ENCODE assay signal across 11 cellular contexts in genomic region chr7:43302211-43302711, GRCh38.
DNase-seq lines count a peak whose midpoint lies in the region; ATAC-seq, FAIRE-seq and TF ChIP-seq lines count a peak whose summit lies in the region.
"Had no signal": no experiment of that assay in that cellular context is flagged by ENCODE, and none has a peak within 500 bp of the region (broad histone marks: within the 10 kb centered on the region; RNA-seq: fewer than 3 reads in every experiment).

No MANE protein-coding gene starts in this region.

- ATAC-seq in HCT116 (peak; percentile 61), GM21786 (IDR thresholded peaks at IDR 0.05; ENCODE audit: unreplicated experiment) (no peak), GM19324 (IDR thresholded peaks at IDR 0.05; ENCODE audit: low FRiP score, unreplicated experiment) (no peak), Right ventricle myocardium inferior (no peak)

- peaks cover 0 to 25% of the 10 kb centered on the region in 2 experiments; a peak in 2 of 4 replicates for H3K4me1 ChIP-seq in HCT116 (ENCODE audit: control insufficient read depth in 1 of 2, insufficient read depth in 2 of 2, low read length in 2 of 2)
- peaks cover 5% of the 10 kb centered on the region for H3K4me1 ChIP-seq in keratinocyte (ENCODE audit: control insufficient read depth, extremely low read depth, insufficient read depth, low read length)

- dilution Hi-C loops in keratinocyte (cut with MboI; ENCODE audit: extremely low pct_ligation_motif_present, low sequenced_read_pairs): no loop called here

- no peaks in the 10 kb centered on the region for H4K20me1 ChIP-seq in HCT116 (ENCODE audit: insufficient read depth)
- H4K20me1 ChIP-seq in keratinocyte (ENCODE audit: control insufficient read depth, extremely low read depth, insufficient read depth, low read length): no peaks in the 10 kb centered on the region

- H3K4me3 ChIP-seq in HCT116 (replicated peaks in 1 of 2; ENCODE audit: low read depth in 1 of 2, low read length in 2 of 2): no peak overlapping the region
- no peak overlapping the region for H3K4me3 ChIP-seq in keratinocyte (ENCODE audit: control insufficient read depth in 2 of 3, extremely low read depth in 1 of 3, insufficient read depth in 2 of 3, low read depth in 1 of 3, low read length in 3 of 3)

- CTCF ChIA-PET in HCT116 (lab: Charles Lee): no interaction called here

- H3K9ac ChIP-seq in HCT116 (ENCODE audit: low read length) (no peak overlapping the region), keratinocyte (ENCODE audit: control insufficient read depth, extremely low read depth, insufficient read depth, low read length) (no peak overlapping the region)

- H3K4me2 ChIP-seq in HCT116 (ENCODE audit: low read length) (peak overlapping the region; percentile 25; the same call in 1 of the 2 replicates), keratinocyte (ENCODE audit: control insufficient read depth, extremely low read depth, insufficient read depth, low read depth, low read length) (no peak overlapping the region)

- H3K9me3 ChIP-seq in HCT116 (ENCODE audit: control insufficient read depth in 1 of 2, insufficient read depth in 1 of 2, low read depth in 1 of 2, low read length in 2 of 2) (no peaks in the 10 kb centered on the region), keratinocyte (ENCODE audit: control insufficient read depth, low read depth, low read length) (no peaks in the 10 kb centered on the region)
- H3K9me3 ChIP-seq: neutrophil had no signal

- RAD21 ChIA-PET in HCT116 (lab: Charles Lee; ENCODE audit: low non-redundant PET in 1 of 2, low total read pairs in 2 of 2, uncharacterized antibody in 2 of 2, unreplicated experiment in 2 of 2): no interaction called here

- TF ChIP-seq RAD21 in HCT116 (IDR thresholded peaks at IDR 0.05; ENCODE audit: low read depth): no peak

- no peak overlapping the region for H2AFZ ChIP-seq in HCT116 (ENCODE audit: low read depth, low read length, poor library complexity, severe bottlenecking)
- H2AFZ ChIP-seq in keratinocyte (ENCODE audit: control insufficient read depth, low read length): peak overlapping the region; percentile 62

- no peaks in the 10 kb centered on the region for H3K27me3 ChIP-seq in HCT116 (ENCODE audit: insufficient read depth, low read length)
- peaks cover 10% of the 10 kb centered on the region for H3K27me3 ChIP-seq in keratinocyte (ENCODE audit: control insufficient read depth, extremely low read depth, insufficient read depth, low read length)

- H3K27me3 Mint-ChIP-seq in activated naive CD8-positive, alpha-beta T cell treated with anti-CD3 and anti-CD28 coated beads for 36 hours: peaks cover 20% of the 10 kb centered on the region

- H3K79me2 ChIP-seq in HCT116 (ENCODE audit: insufficient read depth, low read length): no peaks in the 10 kb centered on the region
- no peaks in the 10 kb centered on the region for H3K79me2 ChIP-seq in keratinocyte (ENCODE audit: control insufficient read depth, insufficient read depth, low read length)

- H3K36me3 ChIP-seq in HCT116 (ENCODE audit: control insufficient read depth in 1 of 2, insufficient read depth in 2 of 2, low read length in 2 of 2) (no peaks in the 10 kb centered on the region), keratinocyte (ENCODE audit: control insufficient read depth in 2 of 2, extremely low read depth in 1 of 2, insufficient read depth in 2 of 2, low read length in 2 of 2) (no peaks in the 10 kb centered on the region)
- H3K36me3 ChIP-seq: neutrophil had no signal

- FAIRE-seq in keratinocyte (lab: Jason Lieb, UNC): no peak
- FAIRE-seq: frontal cortex had no signal

- H3K9me3 Mint-ChIP-seq in activated naive CD8-positive, alpha-beta T cell treated with anti-CD3 and anti-CD28 coated beads for 36 hours: no peaks in the 10 kb centered on the region

- BruUV-seq in HCT116 (replicated peaks; lab: Mats Ljungman, UMichigan): no TSS peak

- TF ChIP-seq POLR2A in HCT116 (IDR thresholded peaks at IDR 0.05; ENCODE audit: borderline replicate concordance, extremely low read depth, insufficient read depth, insufficient read length): no peak

- no peaks in the 10 kb centered on the region for H3K36me3 Mint-ChIP-seq in activated naive CD8-positive, alpha-beta T cell treated with anti-CD3 and anti-CD28 coated beads for 36 hours

- H3K27ac ChIP-seq in HCT116 (ENCODE audit: low read depth, low read length): no peak overlapping the region
- no peak overlapping the region for H3K27ac ChIP-seq in keratinocyte (ENCODE audit: control insufficient read depth, insufficient read depth, low read length)
- H3K27ac ChIP-seq: neutrophil had no signal

- H3K4me1 Mint-ChIP-seq in activated naive CD8-positive, alpha-beta T cell treated with anti-CD3 and anti-CD28 coated beads for 36 hours: peaks cover 34% of the 10 kb centered on the region

- no peaks in the 10 kb centered on the region for H3K9me2 ChIP-seq in HCT116 (ENCODE audit: insufficient read depth)

- DNase-seq in AG08396 (ENCODE audit: low spot score) (peak; percentile 41), HCT116 (ENCODE audit: low read depth, low spot score) (no peak), keratinocyte (ENCODE audit: low read depth, low spot score) (peak; percentile 4), NOMO-1 treated with DMSO at 0.1 percent for 48 hours (lab: John Stamatoyannopoulos, UW; ENCODE audit: unreplicated experiment) (no peak), Right ventricle myocardium inferior (ENCODE audit: missing footprints) (no peak)
- peak; percentile 43 for DNase-seq in activated naive CD8-positive, alpha-beta T cell treated with anti-CD3 and anti-CD28 coated beads for 36 hours
- DNase-seq: GDM1 had no signal

- POLR2A ChIA-PET in HCT116 (lab: Charles Lee): no interaction called here

- peak overlapping the region; percentile 18 for H3K27ac Mint-ChIP-seq in activated naive CD8-positive, alpha-beta T cell treated with anti-CD3 and anti-CD28 coated beads for 36 hours

- no peak overlapping the region for H3K4me3 Mint-ChIP-seq in activated naive CD8-positive, alpha-beta T cell treated with anti-CD3 and anti-CD28 coated beads for 36 hours

- intact Hi-C loops in HCT116 (cut with micrococcal nuclease): no loop called here
- intact Hi-C loops in Right ventricle myocardium inferior (cut with DNase I): no loop called here

- TF ChIP-seq CTCF in HCT116 (IDR thresholded peaks at IDR 0.05 in 2 of 3, conservative IDR thresholded peaks at IDR 0.05 in 1 of 3; ENCODE audit: borderline replicate concordance in 1 of 3, insufficient read depth in 1 of 3, low read depth in 2 of 3, low read length in 2 of 3): no peak
- TF ChIP-seq CTCF in keratinocyte (optimal IDR thresholded peaks at IDR 0.05 in 1 of 3, IDR thresholded peaks at IDR 0.05 in 1 of 3, conservative IDR thresholded peaks at IDR 0.05 in 1 of 3; ENCODE audit: extremely low read depth in 1 of 3, insufficient read depth in 2 of 3, low read length in 3 of 3): no peak

- no peaks in the 10 kb centered on the region for H3K9me1 ChIP-seq in keratinocyte (ENCODE audit: control insufficient read depth, extremely low read depth, insufficient read depth, low read length)

TF ChIP-seq in HCT116, 20 proteins besides CTCF, POLR2A, EP300 and RAD21:
- no peak for TF ChIP-seq SRF (IDR thresholded peaks at IDR 0.05; ENCODE audit: low read depth)
- TF ChIP-seq ATF3 (IDR thresholded peaks at IDR 0.05): no peak
- no peak for TF ChIP-seq REST (IDR thresholded peaks at IDR 0.05; ENCODE audit: low read depth)
- TF ChIP-seq CBX3 (IDR thresholded peaks at IDR 0.05; ENCODE audit: low read depth): no peak
- TF ChIP-seq ZFX (IDR thresholded peaks at IDR 0.05): no peak
- TF ChIP-seq ZBTB33 (IDR thresholded peaks at IDR 0.05; ENCODE audit: extremely low read depth, insufficient replicate concordance, low read length): no peak
- TF ChIP-seq EZH2 (IDR thresholded peaks at IDR 0.05): no peak
- no peak for TF ChIP-seq ZNF274 (IDR thresholded peaks at IDR 0.05; ENCODE audit: low read depth, low read length)

Comparison
In these comparisons a context has a peak if more than half of its experiments do, and no peak if none do; other contexts are left out.
1. DNase-seq: peak in AG08396 (single experiment), activated naive CD8-positive, alpha-beta T cell treated with anti-CD3 and anti-CD28 coated beads for 36 hours (single experiment) and keratinocyte (single experiment); none in HCT116 (single experiment), NOMO-1 treated with DMSO at 0.1 percent for 48 hours (single experiment) and Right ventricle myocardium inferior (single experiment).